In genomic region chr10:50788951-50789904, GRCh38 we compare ENCODE assay signal across 9 cellular contexts. TPM values are rescaled to one million over a fixed set of nuclear protein-coding genes. Genes with fewer than 3 reads are reported as not detected.
DNase-seq lines count a peak whose midpoint lies in the region; ATAC-seq, FAIRE-seq and TF ChIP-seq lines count a peak whose summit lies in the region.
"Had no signal": no experiment of that assay in that cellular context is flagged by ENCODE, and none has a peak within 500 bp of the region (broad histone marks: within the 10 kb centered on the region; RNA-seq: fewer than 3 reads in every experiment).

No MANE protein-coding gene starts in this region.

- no peak overlapping the region for H3K4me3 ChIP-seq in GM12865 (ENCODE audit: low read depth, low read length)
- no peak overlapping the region for H3K4me3 ChIP-seq in H1 (ENCODE audit: extremely low read depth in 1 of 4, insufficient read depth in 2 of 4, low read depth in 3 of 4, low read length in 4 of 4)
- no peak overlapping the region for H3K4me3 ChIP-seq in parathyroid adenoma (ENCODE audit: low read depth, low read length)

- no peak for TF ChIP-seq POLR2A in H1 (IDR thresholded peaks at IDR 0.05; ENCODE audit: control extremely low read depth in 1 of 2, low read depth in 2 of 2, low read length in 2 of 2)

- no peaks in the 10 kb centered on the region for H3K36me3 ChIP-seq in H1 (ENCODE audit: control insufficient read depth in 2 of 4, insufficient read depth in 4 of 4, low read length in 3 of 4)
- H3K36me3 ChIP-seq in parathyroid adenoma (ENCODE audit: control insufficient read depth, insufficient read depth, low read length) = no peaks in the 10 kb centered on the region

- H2BK20ac ChIP-seq in H1 (ENCODE audit: low read length) = no peak overlapping the region

- no peak overlapping the region for H4K5ac ChIP-seq in H1 (ENCODE audit: insufficient read length, low read depth, low read length)

- no peaks in the 10 kb centered on the region for H3K79me1 ChIP-seq in H1 (ENCODE audit: low read depth, low read length)

- H3K9me3 ChIP-seq in H1 (ENCODE audit: insufficient read depth in 2 of 2, low read depth in 1 of 2, low read length in 1 of 2) (no peaks in the 10 kb centered on the region), parathyroid adenoma (ENCODE audit: control insufficient read depth, low read length) (no peaks in the 10 kb centered on the region)

- H2AFZ ChIP-seq in H1 (ENCODE audit: low read length) (no peak overlapping the region), parathyroid adenoma (no peak overlapping the region)

- no peak overlapping the region for H2BK15ac ChIP-seq in H1 (ENCODE audit: low read length)

- no peaks in the 10 kb centered on the region for H3K27me3 Mint-ChIP-seq in activated CD4-positive, alpha-beta T cell treated with anti-CD3 and anti-CD28 coated beads for 36 hours

- H3K27ac ChIP-seq in H1 (ENCODE audit: low read depth, low read length) (no peak overlapping the region), parathyroid adenoma (no peak overlapping the region)

- no peak overlapping the region for H3K27ac Mint-ChIP-seq in activated CD4-positive, alpha-beta T cell treated with anti-CD3 and anti-CD28 coated beads for 36 hours

- no peaks in the 10 kb centered on the region for H3K27me3 ChIP-seq in H1 (replicated peaks in 1 of 4; ENCODE audit: control insufficient read depth in 3 of 4, extremely low read depth in 1 of 4, insufficient read depth in 3 of 4, low read length in 3 of 4)
- H3K27me3 ChIP-seq in parathyroid adenoma (ENCODE audit: control insufficient read depth, insufficient read depth, low read length) = no peaks in the 10 kb centered on the region

- 0 out of 2 replicates have a peak overlapping the region, but pooled peaks have one; percentile 62 for H2BK12ac ChIP-seq in H1 (ENCODE audit: low read depth, low read length)

- no peak overlapping the region for H3K14ac ChIP-seq in H1 (ENCODE audit: insufficient read length)

- no peak overlapping the region for H3K18ac ChIP-seq in H1 (ENCODE audit: extremely low read depth, low read length)

- intact Hi-C loops in activated CD4-positive, alpha-beta T cell treated with anti-CD3 and anti-CD28 coated beads for 36 hours (cut with DNase I, micrococcal nuclease) = no loop called here

- peak; percentile 81 to 87 for TF ChIP-seq RAD21 in H1 (IDR thresholded peaks at IDR 0.05 in 1 of 2, conservative IDR thresholded peaks at IDR 0.05 in 1 of 2; ENCODE audit: low read depth in 2 of 2, low read length in 2 of 2)

- H3K79me2 ChIP-seq in H1 (ENCODE audit: control insufficient read depth in 1 of 2, insufficient read depth in 2 of 2, low read length in 2 of 2) = no peaks in the 10 kb centered on the region
- H3K79me2 ChIP-seq in parathyroid adenoma = no peaks in the 10 kb centered on the region

- no peak for ATAC-seq in activated CD4-positive, alpha-beta T cell treated with anti-CD3 and anti-CD28 coated beads for 36 hours

- peaks cover 3% of the 10 kb centered on the region for H3K36me3 Mint-ChIP-seq in activated CD4-positive, alpha-beta T cell treated with anti-CD3 and anti-CD28 coated beads for 36 hours (ENCODE audit: low read depth)

- H4K91ac ChIP-seq in H1 (replicated peaks; ENCODE audit: insufficient read length, low read length) = no peak overlapping the region

- H3K4me2 ChIP-seq in H1 (ENCODE audit: insufficient read depth in 1 of 2, low read depth in 2 of 2, low read length in 2 of 2) (no peak overlapping the region), parathyroid adenoma (ENCODE audit: low read length) (no peak overlapping the region)

- no peak overlapping the region for H3K4me3 Mint-ChIP-seq in activated CD4-positive, alpha-beta T cell treated with anti-CD3 and anti-CD28 coated beads for 36 hours

- DNase-seq in GM12865 (ENCODE audit: low read depth) (peak; percentile 8), LoVo (ENCODE audit: low spot score) (peak; percentile 23), H1 (ENCODE audit: low read depth in 1 of 2, low spot score in 2 of 2) (no peak), NCI-H2029 treated with DMSO at 0.1 percent for 48 hours (lab: John Stamatoyannopoulos, UW) (no peak), NCI-H2227 treated with DMSO at 0.1 percent for 48 hours (lab: John Stamatoyannopoulos, UW) (no peak)
- no peak for DNase-seq in stimulated activated naive CD4-positive, alpha-beta T cell treated with Interleukin-2 at 50 U/mL for 16 hours (lab: John Stamatoyannopoulos, UW)
- DNase-seq in activated CD4-positive, alpha-beta T cell treated with anti-CD3 and anti-CD28 coated beads for 36 hours = no peak

- no peaks in the 10 kb centered on the region for H4K20me1 ChIP-seq in H1 (replicated peaks in 1 of 2; ENCODE audit: control insufficient read depth in 1 of 2, insufficient read depth in 2 of 2, low read length in 2 of 2)

- POLR2A ChIA-PET in H1 (lab: Charles Lee; ENCODE audit: partially characterized antibody) = interaction anchor here (1.4 to 2.0 kb wide), 2 partner anchors 101 to 203 kb away, joined by 3 to 4 read pairs; no protein-coding TSS in a partner anchor
- POLR2A ChIA-PET in activated CD4-positive, alpha-beta T cell treated with anti-CD3 and anti-CD28 coated beads for 36 hours (lab: Charles Lee) = no interaction called here

- H3K4me1 ChIP-seq in H1 (replicated peaks in 1 of 4; ENCODE audit: control insufficient read depth in 3 of 4, insufficient read depth in 4 of 4, low read length in 3 of 4) (peaks cover 0 to 9% (median 4%) of the 10 kb centered on the region in 4 experiments; a peak in 3 of 7 replicates), parathyroid adenoma (no peaks in the 10 kb centered on the region)

- 87% methylated on average over 1 of the region's 1 CpG; no CpG with 5 or more reads in 1 of the 2 experiments for WGBS in H1 (ENCODE audit: extremely low coverage in 1 of 2, insufficient coverage in 1 of 2, insufficient read length in 1 of 2, insufficient replicate concordance in 2 of 2, low coverage in 1 of 2, low lambda C conversion rate in 2 of 2, missing lambda C conversion rate in 1 of 2), 2 experiments

- H4K8ac ChIP-seq in H1 (ENCODE audit: extremely low read depth, insufficient read depth, low read length) = no peak overlapping the region

- TF ChIP-seq EP300 in H1 (IDR thresholded peaks at IDR 0.05; ENCODE audit: borderline replicate concordance in 1 of 2, low read depth in 2 of 2, low read length in 2 of 2) = no peak

- FAIRE-seq in H1 (lab: Jason Lieb, UNC) = peak; percentile 84
- FAIRE-seq: frontal cortex had no signal

- CTCF ChIA-PET in H1 (lab: Charles Lee; ENCODE audit: partially characterized antibody) = interaction anchor here (0.6 to 2.8 kb wide), 20 partner anchors 7 to 1492 kb away, joined by 3 to 14 read pairs (median 3); partner anchors contain the start of gene A1CF
- CTCF ChIA-PET in activated CD4-positive, alpha-beta T cell treated with anti-CD3 and anti-CD28 coated beads for 36 hours (lab: Charles Lee) = interaction anchor here (0.6 kb wide), 1 partner anchor 218 kb away, joined by 3 read pairs; no protein-coding TSS in a partner anchor

- H3K4me1 Mint-ChIP-seq in activated CD4-positive, alpha-beta T cell treated with anti-CD3 and anti-CD28 coated beads for 36 hours = peaks cover 8% of the 10 kb centered on the region

- H2AK5ac ChIP-seq in H1 (ENCODE audit: low read depth, low read length) = no peak overlapping the region

- no peak overlapping the region for H2BK5ac ChIP-seq in H1 (ENCODE audit: low read depth, low read length)

- no peak overlapping the region for H3K9ac ChIP-seq in H1 (replicated peaks in 1 of 4; ENCODE audit: extremely low read depth in 1 of 4, low read depth in 3 of 4, low read length in 3 of 4)
- H3K9ac ChIP-seq in parathyroid adenoma = no peak overlapping the region

- H3K9me3 Mint-ChIP-seq in activated CD4-positive, alpha-beta T cell treated with anti-CD3 and anti-CD28 coated beads for 36 hours (ENCODE audit: low read depth) = peaks cover 2% of the 10 kb centered on the region

- no peak overlapping the region for H3K23ac ChIP-seq in H1 (ENCODE audit: insufficient read length)

- TF ChIP-seq CTCF in GM12865 (IDR thresholded peaks at IDR 0.05; ENCODE audit: insufficient read depth, low read depth, low read length, missing control alignments) = no peak
- peak in 2 of 3 experiments; percentile 53 to 56; a peak in 3 of 4 replicates for TF ChIP-seq CTCF in H1 (IDR thresholded peaks at IDR 0.05; ENCODE audit: control extremely low read depth in 1 of 3, insufficient read depth in 1 of 3, low read depth in 1 of 3, low read length in 3 of 3)
- peak; percentile 41 for TF ChIP-seq CTCF in parathyroid adenoma (IDR thresholded peaks at IDR 0.05)

- H2BK120ac ChIP-seq in H1 (replicated peaks; ENCODE audit: low read depth, low read length) = no peak overlapping the region

- H3K23me2 ChIP-seq in H1 (ENCODE audit: low read depth, low read length) = no peaks in the 10 kb centered on the region

- H3K56ac ChIP-seq in H1 (replicated peaks; ENCODE audit: insufficient read length, low read depth, low read length) = no peak overlapping the region

- no peak overlapping the region for H3K4ac ChIP-seq in H1 (replicated peaks; ENCODE audit: insufficient read length, low read depth, low read length)

TF ChIP-seq in H1, 55 proteins besides CTCF, POLR2A, EP300 and RAD21:
- TF ChIP-seq SUZ12 (IDR thresholded peaks at IDR 0.05; ENCODE audit: low read length) (no peak), TAF7 (optimal IDR thresholded peaks at IDR 0.05; ENCODE audit: borderline replicate concordance, low read depth, low read length) (peak; percentile 21)

RNA-seq across cellular contexts. Expression of gene ASAH2B, which starts 49.5 kb away (rescaled TPM):
- total RNA-seq in H1 (2021; fragmentation: NEBNext Ultra II Directional; extraction: Animal tissue kit (Norgen Biotek cat#: 25700)) = 4.7 and 6.3 TPM in 2 replicates
- polyA plus RNA-seq in H1 (2011; rRNA removed) = 2.6 and 3.6 TPM in 2 replicates
- polyA plus RNA-seq in H1 (2011; cell fraction: cytosol; rRNA removed) = 5.1 TPM
- 2.9 TPM for polyA plus RNA-seq in H1 (2011; cell fraction: nucleus; rRNA removed)
- polyA plus RNA-seq in H1 (2012, experiment 1 of 2) = 3.8 to 5.3 TPM (median 4.8 TPM) in 4 replicates
- 0.28 TPM for polyA plus RNA-seq in H1 (2012, experiment 2 of 2)
- 3.4 TPM for polyA plus RNA-seq in H1 (2013, experiment 1 of 2)
- polyA plus RNA-seq in H1 (2013, experiment 2 of 2) = 4.5 TPM
- polyA minus RNA-seq in H1 (2011; rRNA and poly(A)+ RNA removed) = 8.8 and 16.4 TPM in 2 replicates
- 6.4 TPM for polyA minus RNA-seq in H1 (2011; cell fraction: cytosol; rRNA and poly(A)+ RNA removed)
- 14.0 TPM for polyA minus RNA-seq in H1 (2011; cell fraction: nucleus; rRNA and poly(A)+ RNA removed)
- total RNA-seq in activated CD4-positive, alpha-beta T cell treated with anti-CD3 and anti-CD28 coated beads for 36 hours = 10 to 100 TPM in 1 of 2 experiments, 1 to 10 TPM in 1; 5.9 to 10.3 TPM

Comparison
In these comparisons a context has a peak if more than half of its experiments do, and no peak if none do; other contexts are left out.
1. DNase-seq: peak in GM12865 (single experiment) and LoVo (single experiment); none in H1 (0 of 2), NCI-H2029 treated with DMSO at 0.1 percent for 48 hours (single experiment), stimulated activated naive CD4-positive, alpha-beta T cell treated with Interleukin-2 at 50 U/mL for 16 hours (single experiment), activated CD4-positive, alpha-beta T cell treated with anti-CD3 and anti-CD28 coated beads for 36 hours (single experiment) and NCI-H2227 treated with DMSO at 0.1 percent for 48 hours (single experiment).